9 cellular contexts compared by ENCODE assay signal in the genomic region with DNA sequence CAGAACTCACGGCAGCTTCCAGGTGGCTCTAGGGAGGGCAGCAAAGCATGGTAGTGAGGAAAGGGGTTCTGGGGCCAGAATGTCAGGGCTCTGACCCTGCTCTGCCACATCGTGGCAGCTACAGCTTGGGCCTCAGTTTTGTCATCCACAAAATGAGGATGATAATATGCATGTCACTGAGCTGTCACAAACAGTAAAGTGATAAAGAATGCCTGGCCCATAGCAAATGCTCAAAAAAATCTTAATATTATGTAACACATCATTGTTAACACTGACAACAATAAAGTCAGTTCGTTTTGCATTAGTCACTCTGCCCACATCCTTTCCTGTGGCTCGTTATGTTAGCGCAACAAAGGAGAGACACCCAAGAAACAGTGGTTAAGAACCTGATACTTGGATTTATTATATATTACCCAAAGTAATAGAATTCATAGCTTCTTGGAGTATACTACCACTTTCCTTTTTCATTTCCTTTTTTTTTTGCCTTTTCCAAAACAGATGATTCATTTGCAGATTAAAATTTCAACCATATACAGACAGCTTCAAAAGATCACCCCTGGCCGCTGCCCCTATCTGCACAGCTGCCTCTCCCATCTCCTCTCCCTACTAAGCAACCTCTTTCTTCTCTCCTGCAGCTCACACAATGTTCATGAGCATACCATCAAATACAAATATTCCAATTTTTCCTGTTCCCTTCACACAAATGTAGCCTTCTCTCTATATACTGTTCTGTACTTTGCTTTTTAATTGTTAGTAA. TPM values are rescaled to one million over a fixed set of nuclear protein-coding genes. Genes with fewer than 3 reads are reported as not detected.
DNase-seq lines count a peak whose midpoint lies in the region; ATAC-seq and TF ChIP-seq lines count a peak whose summit lies in the region.
"Had no signal": no experiment of that assay in that cellular context is flagged by ENCODE, and none has a peak within 500 bp of the region (broad histone marks: within the 10 kb centered on the region; RNA-seq: fewer than 3 reads in every experiment).

No MANE protein-coding gene starts in this region.

- intact Hi-C loops in natural killer cell (cut with micrococcal nuclease) (no loop called here), psoas muscle (cut with DNase I) (loop anchor here in 1 of 2 donors (10.0 kb wide), 1 partner anchor 534 kb away; no protein-coding TSS in a partner anchor)

- 68 to 84% (median 71%) methylated on average over 6 of the region's 6 CpGs for WGBS in psoas muscle, 3 donors

- DNase-seq in activated CD8-positive, alpha-beta T cell treated with anti-CD3 and anti-CD28 coated beads, Interleukin-2, amount 10 ng/mL, durations not matched to agents 7 days and 5 days: peak; percentile 82
- peak; percentile 47 for DNase-seq in natural killer cell
- DNase-seq in DMS114 treated with DMSO at 0.1 percent for 48 hours (lab: John Stamatoyannopoulos, UW; ENCODE audit: unreplicated experiment): no peak
- DNase-seq in cerebellum (ENCODE audit: low spot score): no peak
- no peak for DNase-seq in psoas muscle

- POLR2A ChIA-PET in activated CD8-positive, alpha-beta T cell treated with anti-CD3 and anti-CD28 coated beads, Interleukin-2, amount 10 ng/mL, durations not matched to agents 7 days and 5 days (lab: Charles Lee): no interaction called here

- H3K4me3 Mint-ChIP-seq in activated CD8-positive, alpha-beta T cell treated with anti-CD3 and anti-CD28 coated beads, Interleukin-2, amount 10 ng/mL, durations not matched to agents 7 days and 5 days: peak overlapping the region; percentile 12
- H3K4me3 Mint-ChIP-seq in natural killer cell: peak overlapping the region; percentile 78
- H3K4me3 Mint-ChIP-seq: memory B cell had no signal

- no peak overlapping the region for H3K4me3 ChIP-seq in psoas muscle

- H3K27ac Mint-ChIP-seq in activated CD8-positive, alpha-beta T cell treated with anti-CD3 and anti-CD28 coated beads, Interleukin-2, amount 10 ng/mL, durations not matched to agents 7 days and 5 days: peak overlapping the region; percentile 62
- H3K27ac Mint-ChIP-seq in natural killer cell: peak overlapping the region; percentile 27 to 64
- H3K27ac Mint-ChIP-seq: memory B cell had no signal

- H3K9me3 Mint-ChIP-seq in activated CD8-positive, alpha-beta T cell treated with anti-CD3 and anti-CD28 coated beads, Interleukin-2, amount 10 ng/mL, durations not matched to agents 7 days and 5 days (ENCODE audit: insufficient read depth): no peaks in the 10 kb centered on the region
- H3K9me3 Mint-ChIP-seq in natural killer cell: peaks cover 0 to 6% of the 10 kb centered on the region in 2 donors

- peaks cover 10% of the 10 kb centered on the region for H3K27me3 Mint-ChIP-seq in activated CD8-positive, alpha-beta T cell treated with anti-CD3 and anti-CD28 coated beads, Interleukin-2, amount 10 ng/mL, durations not matched to agents 7 days and 5 days (ENCODE audit: low read depth)
- H3K27me3 Mint-ChIP-seq in natural killer cell (ENCODE audit: low read depth in 2 of 2): no peaks in the 10 kb centered on the region

- no peaks in the 10 kb centered on the region for H3K4me1 ChIP-seq in psoas muscle

- CTCF ChIA-PET in activated CD8-positive, alpha-beta T cell treated with anti-CD3 and anti-CD28 coated beads, Interleukin-2, amount 10 ng/mL, durations not matched to agents 7 days and 5 days (lab: Charles Lee): interaction anchor here (1.2 to 5.8 kb wide), 4 partner anchors 22 to 518 kb away, joined by 8 to 37 read pairs (median 16); no protein-coding TSS in a partner anchor

- TF ChIP-seq CTCF in natural killer cell (IDR thresholded peaks at IDR 0.05): no peak
- no peak for TF ChIP-seq CTCF in psoas muscle (IDR thresholded peaks at IDR 0.05)

- H3K36me3 Mint-ChIP-seq in activated CD8-positive, alpha-beta T cell treated with anti-CD3 and anti-CD28 coated beads, Interleukin-2, amount 10 ng/mL, durations not matched to agents 7 days and 5 days (ENCODE audit: low read depth): peaks cover 12% of the 10 kb centered on the region
- peaks cover 9% of the 10 kb centered on the region for H3K36me3 Mint-ChIP-seq in natural killer cell

- H3K27ac ChIP-seq in psoas muscle: no peak overlapping the region

- peaks cover 52% of the 10 kb centered on the region for H3K4me1 Mint-ChIP-seq in activated CD8-positive, alpha-beta T cell treated with anti-CD3 and anti-CD28 coated beads, Interleukin-2, amount 10 ng/mL, durations not matched to agents 7 days and 5 days (ENCODE audit: low read depth)
- H3K4me1 Mint-ChIP-seq in natural killer cell: peaks cover 62 to 66% of the 10 kb centered on the region in 2 donors

- H3K9me3 ChIP-seq in psoas muscle: no peaks in the 10 kb centered on the region

- no peaks in the 10 kb centered on the region for H3K27me3 ChIP-seq in psoas muscle (ENCODE audit: insufficient read depth in 3 of 3, low read length in 2 of 3)

- ATAC-seq in GM18520 (IDR thresholded peaks at IDR 0.05; ENCODE audit: unreplicated experiment) (peak; percentile 44), HG03442 (IDR thresholded peaks at IDR 0.05; ENCODE audit: unreplicated experiment) (peak; percentile 66), natural killer cell (peak; percentile 78 to 92 (median 84)), psoas muscle (no peak), HG03108 (IDR thresholded peaks at IDR 0.05; ENCODE audit: unreplicated experiment) (no peak)
- peak; percentile 82 for ATAC-seq in activated CD8-positive, alpha-beta T cell treated with anti-CD3 and anti-CD28 coated beads, Interleukin-2, amount 10 ng/mL, durations not matched to agents 7 days and 5 days

- peaks cover 12 to 68% of the 10 kb centered on the region in 2 donors for H3K36me3 ChIP-seq in psoas muscle (ENCODE audit: insufficient read depth in 1 of 2, low read depth in 1 of 2)

RNA-seq across cellular contexts. Expression of gene DDC, which starts 45.5 kb away (rescaled TPM):
- not detected for total RNA-seq in activated CD8-positive, alpha-beta T cell treated with anti-CD3 and anti-CD28 coated beads, Interleukin-2, amount 10 ng/mL, durations not matched to agents 7 days and 5 days
- total RNA-seq in natural killer cell (not detected), cerebellum (1.2 TPM), psoas muscle (1 to 10 TPM in 2 of 4 donors, under 1 TPM in 2; 0.40 to 1.7 (median 1.0) TPM)
- under 1 TPM; 0.10 to 0.69 (median 0.44) TPM for polyA plus RNA-seq in psoas muscle

Comparison
In these comparisons a context has a peak if more than half of its experiments do, and no peak if none do; other contexts are left out.
1. ATAC-seq: peak in GM18520 (single experiment), HG03442 (single experiment), activated CD8-positive, alpha-beta T cell treated with anti-CD3 and anti-CD28 coated beads, Interleukin-2, amount 10 ng/mL, durations not matched to agents 7 days and 5 days (single experiment) and natural killer cell (3 of 3); none in psoas muscle (0 of 4) and HG03108 (single experiment).
2. DNase-seq: peak in activated CD8-positive, alpha-beta T cell treated with anti-CD3 and anti-CD28 coated beads, Interleukin-2, amount 10 ng/mL, durations not matched to agents 7 days and 5 days (single experiment) and natural killer cell (single experiment); none in DMS114 treated with DMSO at 0.1 percent for 48 hours (single experiment), cerebellum (single experiment) and psoas muscle (0 of 2).